8 cellular contexts compared by ENCODE assay signal in genomic region chr11:111602865-111603632, GRCh38. TPM values are rescaled to one million over a fixed set of nuclear protein-coding genes. Genes with fewer than 3 reads are reported as not detected.
DNase-seq lines count a peak whose midpoint lies in the region; ATAC-seq and TF ChIP-seq lines count a peak whose summit lies in the region.

No MANE protein-coding gene starts in this region.

- no peaks in the 10 kb centered on the region for H3K9me3 Mint-ChIP-seq in stimulated activated memory B cell treated with anti-CD40 and anti-IgM and Interleukin-4, amounts not matched to agents 10 μg/mL and 1 μg/mL and 100 μg/mL, for 72 hours

- intact Hi-C loops in colonic mucosa (cut with DNase I), result loop anchor here (1.0 to 10.0 kb wide), 2 partner anchors 112 to 174 kb away; no protein-coding TSS in a partner anchor

- H3K4me3 ChIP-seq in colonic mucosa, result peak overlapping the region; percentile 93

- peak overlapping the region; percentile 95 for H3K9ac ChIP-seq in colonic mucosa (ENCODE audit: low read depth in 2 of 2, low read length in 2 of 2)

- peak overlapping the region; percentile 91 for H3K4me3 Mint-ChIP-seq in stimulated activated memory B cell treated with anti-CD40 and anti-IgM and Interleukin-4, amounts not matched to agents 10 μg/mL and 1 μg/mL and 100 μg/mL, for 72 hours

- peak; percentile 28 to 89 (median 83) for DNase-seq in NCI-H1417 (lab: John Stamatoyannopoulos, UW)
- DNase-seq in NCI-H1417 treated with DMSO at 0.1 percent for 48 hours (lab: John Stamatoyannopoulos, UW), result no peak
- peak; percentile 3 for DNase-seq in SHP77 treated with DMSO at 0.1 percent for 48 hours (lab: John Stamatoyannopoulos, UW)
- DNase-seq in colonic mucosa, result peak; percentile 42
- DNase-seq in kidney tubule cell (ENCODE audit: low spot score), result peak; percentile 43
- no peak for DNase-seq in T1000 (lab: John Stamatoyannopoulos, UW)

- TF ChIP-seq CTCF in colonic mucosa (IDR thresholded peaks at IDR 0.05), result no peak

- ATAC-seq in HG03095 (IDR thresholded peaks at IDR 0.05; ENCODE audit: unreplicated experiment), result peak; percentile 0
- no peak for ATAC-seq in stimulated activated memory B cell treated with anti-CD40 and anti-IgM and Interleukin-4, amounts not matched to agents 10 μg/mL and 1 μg/mL and 100 μg/mL, for 72 hours

- H3K4me1 ChIP-seq in colonic mucosa, result no peaks in the 10 kb centered on the region

- H3K4me1 Mint-ChIP-seq in stimulated activated memory B cell treated with anti-CD40 and anti-IgM and Interleukin-4, amounts not matched to agents 10 μg/mL and 1 μg/mL and 100 μg/mL, for 72 hours, result peaks cover 22% of the 10 kb centered on the region

- H3K27ac Mint-ChIP-seq in stimulated activated memory B cell treated with anti-CD40 and anti-IgM and Interleukin-4, amounts not matched to agents 10 μg/mL and 1 μg/mL and 100 μg/mL, for 72 hours, result peak overlapping the region; percentile 74

- H3K27me3 Mint-ChIP-seq in stimulated activated memory B cell treated with anti-CD40 and anti-IgM and Interleukin-4, amounts not matched to agents 10 μg/mL and 1 μg/mL and 100 μg/mL, for 72 hours, result no peaks in the 10 kb centered on the region

- no peaks in the 10 kb centered on the region for H3K27me3 ChIP-seq in colonic mucosa

- no peaks in the 10 kb centered on the region for H3K36me3 ChIP-seq in colonic mucosa

- peak overlapping the region; percentile 97 for H3K27ac ChIP-seq in colonic mucosa

- no peaks in the 10 kb centered on the region for H3K9me3 ChIP-seq in colonic mucosa

- H3K36me3 Mint-ChIP-seq in stimulated activated memory B cell treated with anti-CD40 and anti-IgM and Interleukin-4, amounts not matched to agents 10 μg/mL and 1 μg/mL and 100 μg/mL, for 72 hours, result no peaks in the 10 kb centered on the region

RNA-seq across cellular contexts. Expression of gene SIK2, which starts 0.8 kb away (rescaled TPM):
- total RNA-seq in colonic mucosa, result 10 to 100 TPM; 16.2 to 21.3 TPM

Comparison
In these comparisons a context has a peak if more than half of its experiments do, and no peak if none do; other contexts are left out.
1. DNase-seq: peak in NCI-H1417 (3 of 3), SHP77 treated with DMSO at 0.1 percent for 48 hours (single experiment), colonic mucosa (single experiment) and kidney tubule cell (single experiment); none in NCI-H1417 treated with DMSO at 0.1 percent for 48 hours (single experiment) and T1000 (single experiment).